Comparison of ENCODE assay signal across 1 cellular context in genomic region chr17:67212716-67213417, GRCh38.
TF ChIP-seq lines count a peak whose summit lies in the region.

No MANE protein-coding gene starts in this region.

TF ChIP-seq in WTC11, 78 proteins besides CTCF, POLR2A, EP300 and RAD21 (continued from another document):
- no peak for TF ChIP-seq ATF6 (CRISPR knock-in tag; IDR thresholded peaks at IDR 0.05)
- TF ChIP-seq MLX (CRISPR knock-in tag; IDR thresholded peaks at IDR 0.05) = no peak
